8 cellular contexts compared by ENCODE assay signal in the genomic region with DNA sequence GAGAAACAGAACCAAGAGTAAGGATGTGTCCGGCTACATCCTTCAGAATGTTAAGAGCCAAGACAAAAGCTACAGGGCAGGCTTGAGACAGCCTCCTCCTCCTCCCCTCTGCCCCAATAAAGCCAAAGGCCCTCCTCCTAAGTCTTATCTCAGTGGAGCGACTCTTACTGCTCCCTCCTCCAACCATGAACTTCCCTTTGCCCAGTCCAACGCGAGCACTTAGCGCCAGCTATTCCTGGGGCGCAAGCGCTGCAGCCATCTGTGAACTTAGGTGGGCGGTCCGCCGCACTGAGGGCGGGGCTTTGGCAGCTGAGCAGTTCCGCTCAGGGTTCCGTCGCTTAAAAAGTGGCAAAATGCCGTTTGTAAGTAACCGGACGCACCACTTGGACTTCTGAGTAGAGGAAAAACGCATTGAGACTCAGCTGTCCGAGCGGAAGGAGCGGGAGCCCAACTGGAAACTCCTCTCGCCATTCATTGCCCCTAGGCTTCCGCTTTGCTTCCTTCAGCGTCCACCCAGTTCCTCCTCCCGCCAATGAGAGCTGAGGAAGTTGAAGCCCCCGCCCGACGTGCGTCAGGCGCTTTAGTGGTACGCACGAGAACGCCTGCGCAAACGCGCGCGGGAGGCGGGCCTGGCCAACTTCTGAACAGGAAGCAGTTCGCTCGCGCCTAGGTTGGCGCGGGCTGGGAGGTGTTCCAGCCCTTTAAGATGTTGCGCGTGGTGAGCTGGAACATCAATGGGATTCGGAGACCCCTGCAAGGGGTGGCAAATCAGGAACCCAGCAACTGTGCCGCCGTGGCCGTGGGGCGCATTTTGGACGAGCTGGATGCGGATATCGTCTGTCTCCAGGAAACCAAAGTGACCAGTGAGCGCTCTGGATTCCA. TPM values are rescaled to one million over a fixed set of nuclear protein-coding genes. Genes with fewer than 3 reads are reported as not detected.
DNase-seq lines count a peak whose midpoint lies in the region; ATAC-seq and TF ChIP-seq lines count a peak whose summit lies in the region.

A gene with protein sequence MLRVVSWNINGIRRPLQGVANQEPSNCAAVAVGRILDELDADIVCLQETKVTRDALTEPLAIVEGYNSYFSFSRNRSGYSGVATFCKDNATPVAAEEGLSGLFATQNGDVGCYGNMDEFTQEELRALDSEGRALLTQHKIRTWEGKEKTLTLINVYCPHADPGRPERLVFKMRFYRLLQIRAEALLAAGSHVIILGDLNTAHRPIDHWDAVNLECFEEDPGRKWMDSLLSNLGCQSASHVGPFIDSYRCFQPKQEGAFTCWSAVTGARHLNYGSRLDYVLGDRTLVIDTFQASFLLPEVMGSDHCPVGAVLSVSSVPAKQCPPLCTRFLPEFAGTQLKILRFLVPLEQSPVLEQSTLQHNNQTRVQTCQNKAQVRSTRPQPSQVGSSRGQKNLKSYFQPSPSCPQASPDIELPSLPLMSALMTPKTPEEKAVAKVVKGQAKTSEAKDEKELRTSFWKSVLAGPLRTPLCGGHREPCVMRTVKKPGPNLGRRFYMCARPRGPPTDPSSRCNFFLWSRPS (plus strand): TSS at position 647 of the 882 bp plus-strand sequence. CDS start 60 bp downstream, at position 707.

- no peaks in the 10 kb centered on the region for H3K27me3 Mint-ChIP-seq in activated T-cell treated with anti-CD3 and anti-CD28 coated beads, Interleukin-2, amount 50 U/mL, for 24 hours

- peak within 1 kb of the TSS; percentile 81 to 91 for H3K9ac ChIP-seq in mucosa of rectum (ENCODE audit: low read depth in 1 of 2, low read length in 2 of 2)

- H3K4me3 ChIP-seq in mucosa of rectum (ENCODE audit: low read length in 2 of 2), result peak within 1 kb of the TSS; percentile 86 to 88

- H3K4me1 ChIP-seq in mucosa of rectum (ENCODE audit: control insufficient read depth in 2 of 2, insufficient read depth in 2 of 2, low read length in 2 of 2), result peaks cover 4 to 11% of the 10 kb centered on the region in 2 donors

- in situ Hi-C loops in KBM-7 (cut with MboI; ENCODE audit: low pct_unique_long_range_greater_than_20kb, low sequenced_read_pairs), result no loop called here

- H3K27me3 ChIP-seq in mucosa of rectum (ENCODE audit: control insufficient read depth in 2 of 2, insufficient read depth in 2 of 2, low read length in 2 of 2), result peaks cover 0 to 2% of the 10 kb centered on the region in 2 donors

- peaks cover 43% of the 10 kb centered on the region for H3K36me3 Mint-ChIP-seq in activated T-cell treated with anti-CD3 and anti-CD28 coated beads, Interleukin-2, amount 50 U/mL, for 24 hours (ENCODE audit: low read depth)

- H3K4me3 Mint-ChIP-seq in activated T-cell treated with anti-CD3 and anti-CD28 coated beads, Interleukin-2, amount 50 U/mL, for 24 hours, result peak within 1 kb of the TSS; percentile 89

- H3K9me3 Mint-ChIP-seq in activated T-cell treated with anti-CD3 and anti-CD28 coated beads, Interleukin-2, amount 50 U/mL, for 24 hours, result no peaks in the 10 kb centered on the region

- TF ChIP-seq POLR2A in erythroblast (IDR thresholded peaks at IDR 0.05; ENCODE audit: low read length), result peak; percentile 94

- H3K27ac ChIP-seq in mucosa of rectum (ENCODE audit: low read depth in 2 of 2, low read length in 2 of 2), result peak within 1 kb of the TSS; percentile 92 to 94

- H3K36me3 ChIP-seq in mucosa of rectum (ENCODE audit: control insufficient read depth in 2 of 2, insufficient read depth in 2 of 2, low read length in 2 of 2), result peaks cover 0 to 15% of the 10 kb centered on the region in 2 donors

- peaks cover 15% of the 10 kb centered on the region for H3K4me1 Mint-ChIP-seq in activated T-cell treated with anti-CD3 and anti-CD28 coated beads, Interleukin-2, amount 50 U/mL, for 24 hours (ENCODE audit: low read depth)

- H3K9me3 ChIP-seq in mucosa of rectum (ENCODE audit: control insufficient read depth in 2 of 2, low read length in 2 of 2), result no peaks in the 10 kb centered on the region

- ATAC-seq in GM21717 (IDR thresholded peaks at IDR 0.05; ENCODE audit: unreplicated experiment), result peak; percentile 93

- H3K27ac Mint-ChIP-seq in activated T-cell treated with anti-CD3 and anti-CD28 coated beads, Interleukin-2, amount 50 U/mL, for 24 hours, result peak within 1 kb of the TSS; percentile 93

- DNase-seq in DMS153 treated with DMSO at 0.1 percent for 48 hours (lab: John Stamatoyannopoulos, UW; ENCODE audit: unreplicated experiment) (peak; percentile 66), KBM-7 (peak; percentile 98), erythroblast (lab: John Stamatoyannopoulos, UW) (peak; percentile 94)
- DNase-seq in activated T-cell treated with anti-CD3 and anti-CD28 coated beads, Interleukin-2, amount 50 U/mL, for 24 hours, result peak; percentile 87
- DNase-seq in stimulated activated CD8-positive, alpha-beta memory T cell treated with anti-CD3 and anti-CD28 coated beads, Interleukin-4, amount 100 ng/mL, for 48 hours, result peak; percentile 86

TF ChIP-seq in PFSK-1, 5 proteins besides CTCF, POLR2A, EP300 and RAD21:
- peak; percentile 74 for TF ChIP-seq POLR2AphosphoS5 (IDR thresholded peaks at IDR 0.05; ENCODE audit: low read depth, low read length)
- peak; percentile 74; the same call in 1 of the 2 replicates for TF ChIP-seq TAF1 (IDR thresholded peaks at IDR 0.05; ENCODE audit: borderline replicate concordance, insufficient read depth, low read length)
- TF ChIP-seq SIN3A (IDR thresholded peaks at IDR 0.05; ENCODE audit: borderline replicate concordance, insufficient read depth, low read length), result no peak
- peak; percentile 42 for TF ChIP-seq FOXP2 (optimal IDR thresholded peaks at IDR 0.05; ENCODE audit: borderline replicate concordance, extremely low read depth, extremely low read length, insufficient read depth)
- TF ChIP-seq, protein P1, sequence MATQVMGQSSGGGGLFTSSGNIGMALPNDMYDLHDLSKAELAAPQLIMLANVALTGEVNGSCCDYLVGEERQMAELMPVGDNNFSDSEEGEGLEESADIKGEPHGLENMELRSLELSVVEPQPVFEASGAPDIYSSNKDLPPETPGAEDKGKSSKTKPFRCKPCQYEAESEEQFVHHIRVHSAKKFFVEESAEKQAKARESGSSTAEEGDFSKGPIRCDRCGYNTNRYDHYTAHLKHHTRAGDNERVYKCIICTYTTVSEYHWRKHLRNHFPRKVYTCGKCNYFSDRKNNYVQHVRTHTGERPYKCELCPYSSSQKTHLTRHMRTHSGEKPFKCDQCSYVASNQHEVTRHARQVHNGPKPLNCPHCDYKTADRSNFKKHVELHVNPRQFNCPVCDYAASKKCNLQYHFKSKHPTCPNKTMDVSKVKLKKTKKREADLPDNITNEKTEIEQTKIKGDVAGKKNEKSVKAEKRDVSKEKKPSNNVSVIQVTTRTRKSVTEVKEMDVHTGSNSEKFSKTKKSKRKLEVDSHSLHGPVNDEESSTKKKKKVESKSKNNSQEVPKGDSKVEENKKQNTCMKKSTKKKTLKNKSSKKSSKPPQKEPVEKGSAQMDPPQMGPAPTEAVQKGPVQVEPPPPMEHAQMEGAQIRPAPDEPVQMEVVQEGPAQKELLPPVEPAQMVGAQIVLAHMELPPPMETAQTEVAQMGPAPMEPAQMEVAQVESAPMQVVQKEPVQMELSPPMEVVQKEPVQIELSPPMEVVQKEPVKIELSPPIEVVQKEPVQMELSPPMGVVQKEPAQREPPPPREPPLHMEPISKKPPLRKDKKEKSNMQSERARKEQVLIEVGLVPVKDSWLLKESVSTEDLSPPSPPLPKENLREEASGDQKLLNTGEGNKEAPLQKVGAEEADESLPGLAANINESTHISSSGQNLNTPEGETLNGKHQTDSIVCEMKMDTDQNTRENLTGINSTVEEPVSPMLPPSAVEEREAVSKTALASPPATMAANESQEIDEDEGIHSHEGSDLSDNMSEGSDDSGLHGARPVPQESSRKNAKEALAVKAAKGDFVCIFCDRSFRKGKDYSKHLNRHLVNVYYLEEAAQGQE (IDR thresholded peaks at IDR 0.05; ENCODE audit: insufficient read depth in 1 of 2, low read depth in 2 of 2, low read length in 2 of 2), result 0 out of 4 replicates have a peak, but pooled peaks of 1 of the 2 experiments have one; percentile 14

RNA-seq across cellular contexts. Expression of the gene that starts here (rescaled TPM):
- 17.3 TPM for polyA plus RNA-seq in PFSK-1 (2012; ENCODE audit: insufficient read length, low read depth)

Comparison
In these comparisons a context has a peak if more than half of its experiments do, and no peak if none do; other contexts are left out.
1. Peak in every context shown above with its lines: DNase-seq, ATAC-seq, H3K4me3 ChIP-seq and H3K27ac ChIP-seq.